Comparison of ENCODE assay signal across 13 cellular contexts in the genomic region with DNA sequence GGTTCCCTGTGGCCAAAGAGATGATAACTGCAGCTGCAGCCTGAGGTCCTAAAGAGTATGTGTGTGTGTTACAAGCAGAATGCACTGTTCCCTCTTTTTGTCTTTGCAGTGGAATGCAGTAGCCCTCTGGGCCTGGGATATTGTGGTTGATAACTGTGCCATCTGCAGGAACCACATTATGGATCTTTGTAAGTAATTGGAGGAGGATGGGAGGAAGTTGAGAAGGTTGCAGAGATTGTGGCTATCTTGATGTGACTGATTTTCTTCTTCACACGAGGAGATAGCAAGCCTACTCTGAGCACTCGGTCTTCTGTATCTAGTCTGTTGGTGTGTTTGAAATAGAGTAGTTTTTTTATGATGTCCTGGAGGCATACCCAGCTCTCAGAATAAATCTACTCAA. TPM values are rescaled to one million over a fixed set of nuclear protein-coding genes. Genes with fewer than 3 reads are reported as not detected.
DNase-seq lines count a peak whose midpoint lies in the region; ATAC-seq, FAIRE-seq and TF ChIP-seq lines count a peak whose summit lies in the region.
"Had no signal": no experiment of that assay in that cellular context is flagged by ENCODE, and none has a peak within 500 bp of the region (broad histone marks: within the 10 kb centered on the region; RNA-seq: fewer than 3 reads in every experiment).

No MANE protein-coding gene starts in this region.

- no peak for FAIRE-seq in H54 (lab: Jason Lieb, UNC)

- no peaks in the 10 kb centered on the region for H3K9me3 ChIP-seq in T-helper 17 cell (ENCODE audit: control insufficient read depth, low read length, poor library complexity, severe bottlenecking)
- H3K9me3 ChIP-seq in aorta (ENCODE audit: control insufficient read depth, low read length): no peaks in the 10 kb centered on the region

- no peak for ATAC-seq in T-helper 17 cell
- no peak for ATAC-seq in stimulated activated memory B cell treated with anti-CD40 and anti-IgM and Interleukin-4, amounts not matched to agents 10 μg/mL and 1 μg/mL and 100 μg/mL, for 72 hours
- no peak for ATAC-seq in aorta (ENCODE audit: low FRiP score)
- ATAC-seq: activated CD4-positive, CD25-positive, alpha-beta regulatory T cell treated with anti-CD3 and anti-CD28 coated beads, Interleukin-2, amount 50 U/mL, for 24 hours had no signal

- H3K9me3 Mint-ChIP-seq in activated naive CD4-positive, alpha-beta T cell treated with anti-CD3 and anti-CD28 coated beads, Interleukin-2, amount 50 U/mL, for 24 hours: no peaks in the 10 kb centered on the region
- no peaks in the 10 kb centered on the region for H3K9me3 Mint-ChIP-seq in stimulated activated memory B cell treated with anti-CD40 and anti-IgM and Interleukin-4, amounts not matched to agents 10 μg/mL and 1 μg/mL and 100 μg/mL, for 72 hours

- WGBS in aorta, 2 donors: 64 to 72% methylated on average over 2 of the region's 2 CpGs

- TF ChIP-seq POLR2A in H54 (IDR thresholded peaks at IDR 0.05; ENCODE audit: low read depth, low read length): no peak

- H3K4me1 Mint-ChIP-seq in activated naive CD4-positive, alpha-beta T cell treated with anti-CD3 and anti-CD28 coated beads, Interleukin-2, amount 50 U/mL, for 24 hours: peaks cover 38% of the 10 kb centered on the region
- H3K4me1 Mint-ChIP-seq in T-helper 17 cell: peaks cover 24% of the 10 kb centered on the region
- H3K4me1 Mint-ChIP-seq in stimulated activated memory B cell treated with anti-CD40 and anti-IgM and Interleukin-4, amounts not matched to agents 10 μg/mL and 1 μg/mL and 100 μg/mL, for 72 hours: peaks cover 35% of the 10 kb centered on the region

- H3K27ac ChIP-seq in aorta (ENCODE audit: low read depth in 1 of 2, low read length in 2 of 2): no peak overlapping the region
- H3K27ac ChIP-seq: C4-2B had no signal

- no peak overlapping the region for H3K27ac Mint-ChIP-seq in activated naive CD4-positive, alpha-beta T cell treated with anti-CD3 and anti-CD28 coated beads, Interleukin-2, amount 50 U/mL, for 24 hours
- H3K27ac Mint-ChIP-seq in T-helper 17 cell: peak overlapping the region; percentile 96
- H3K27ac Mint-ChIP-seq in stimulated activated memory B cell treated with anti-CD40 and anti-IgM and Interleukin-4, amounts not matched to agents 10 μg/mL and 1 μg/mL and 100 μg/mL, for 72 hours: peak overlapping the region; percentile 25

- H3K36me3 ChIP-seq in aorta (ENCODE audit: control insufficient read depth in 1 of 2, insufficient read depth in 2 of 2, low read length in 1 of 2): no peaks in the 10 kb centered on the region

- H3K27me3 ChIP-seq in aorta (ENCODE audit: control insufficient read depth in 1 of 2, insufficient read depth in 2 of 2, low read length in 1 of 2): no peaks in the 10 kb centered on the region

- peak overlapping the region; percentile 20 for H3K4me3 Mint-ChIP-seq in activated naive CD4-positive, alpha-beta T cell treated with anti-CD3 and anti-CD28 coated beads, Interleukin-2, amount 50 U/mL, for 24 hours
- no peak overlapping the region for H3K4me3 Mint-ChIP-seq in T-helper 17 cell
- peak overlapping the region; percentile 44 for H3K4me3 Mint-ChIP-seq in stimulated activated memory B cell treated with anti-CD40 and anti-IgM and Interleukin-4, amounts not matched to agents 10 μg/mL and 1 μg/mL and 100 μg/mL, for 72 hours

- no peak overlapping the region for H3K4me3 ChIP-seq in aorta (ENCODE audit: low read length in 2 of 2)

- H3K36me3 Mint-ChIP-seq in activated naive CD4-positive, alpha-beta T cell treated with anti-CD3 and anti-CD28 coated beads, Interleukin-2, amount 50 U/mL, for 24 hours: peaks cover 12% of the 10 kb centered on the region
- H3K36me3 Mint-ChIP-seq in T-helper 17 cell (ENCODE audit: low read depth): peaks cover 3% of the 10 kb centered on the region
- peaks cover 27% of the 10 kb centered on the region for H3K36me3 Mint-ChIP-seq in stimulated activated memory B cell treated with anti-CD40 and anti-IgM and Interleukin-4, amounts not matched to agents 10 μg/mL and 1 μg/mL and 100 μg/mL, for 72 hours

- DNase-seq in activated naive CD4-positive, alpha-beta T cell treated with anti-CD3 and anti-CD28 coated beads, Interleukin-2, amount 50 U/mL, for 16 hours: no peak
- DNase-seq in T-helper 17 cell: no peak
- DNase-seq in fibroblast of peridontal ligament (ENCODE audit: extremely low read depth): peak; percentile 7
- DNase-seq in aorta: no peak
- no peak for DNase-seq in H54 (ENCODE audit: insufficient read length, low spot score)
- no peak for DNase-seq in HCEC 1CT
- DNase-seq: cerebellar nuclear complex, NCI-H526 treated with DMSO at 0.1 percent for 48 hours, posterior cingulate gyrus had no signal

- no peaks in the 10 kb centered on the region for H3K27me3 Mint-ChIP-seq in activated naive CD4-positive, alpha-beta T cell treated with anti-CD3 and anti-CD28 coated beads, Interleukin-2, amount 50 U/mL, for 24 hours
- no peaks in the 10 kb centered on the region for H3K27me3 Mint-ChIP-seq in T-helper 17 cell
- no peaks in the 10 kb centered on the region for H3K27me3 Mint-ChIP-seq in stimulated activated memory B cell treated with anti-CD40 and anti-IgM and Interleukin-4, amounts not matched to agents 10 μg/mL and 1 μg/mL and 100 μg/mL, for 72 hours

- no peaks in the 10 kb centered on the region for H3K4me1 ChIP-seq in aorta (ENCODE audit: control insufficient read depth in 1 of 2, insufficient read depth in 2 of 2, low read length in 2 of 2)

- intact Hi-C loops in aorta (cut with DNase I): no loop called here

RNA-seq across cellular contexts. Expression of gene RBX1, which starts 2.3 kb away (rescaled TPM):
- 10 to 100 TPM; 31.3 to 41.9 TPM for total RNA-seq in T-helper 17 cell
- total RNA-seq in aorta: 10 to 100 TPM; 36.2 to 40.8 TPM
- 100 to 1,000 TPM in 1 of 2 donors, 10 to 100 TPM in 1; 59.5 to 102 TPM for polyA plus RNA-seq in aorta
